ENCODE assay signal across 14 cellular contexts in the genomic region with DNA sequence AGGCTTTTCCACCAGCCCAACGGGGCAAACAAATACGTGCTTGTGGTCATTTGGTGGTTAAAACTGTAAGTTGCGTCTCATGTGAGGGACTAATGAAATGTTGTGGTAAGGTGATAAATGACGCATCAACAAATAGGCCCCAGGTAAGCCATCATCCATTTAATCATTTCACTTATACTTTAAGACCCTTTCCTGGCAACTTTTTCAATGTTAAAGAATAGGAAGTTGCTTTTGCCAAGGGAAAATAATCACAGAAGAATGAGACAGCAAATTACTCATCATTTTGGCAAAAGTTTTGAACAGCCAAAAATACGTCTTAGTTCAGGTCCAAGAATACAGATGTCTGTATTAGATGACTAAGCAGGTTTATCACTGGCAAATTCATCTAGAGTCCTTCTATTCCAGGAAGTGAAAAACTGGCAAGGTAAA.
A peak's percentile ranks its signal among the peaks of the same experiment; 100 is the strongest.
DNase-seq lines count a peak whose midpoint lies in the region; ATAC-seq and TF ChIP-seq lines count a peak whose summit lies in the region.
"Had no signal": no experiment of that assay in that cellular context is flagged by ENCODE, and none has a peak within 500 bp of the region (broad histone marks: within the 10 kb centered on the region; RNA-seq: fewer than 3 reads in every experiment).

No MANE protein-coding gene starts in this region.

- in situ Hi-C loops in G401 (cut with HindIII; ENCODE audit: low sequenced_read_pairs): no loop called here

- no peaks in the 10 kb centered on the region for H3K36me3 ChIP-seq in PC-3 (ENCODE audit: low read depth, low read length)
- H3K36me3 ChIP-seq in effector memory CD4-positive, alpha-beta T cell (ENCODE audit: control insufficient read depth, insufficient read depth, low read length): no peaks in the 10 kb centered on the region
- H3K36me3 ChIP-seq: heart left ventricle, left lung had no signal

- H3K9me3 ChIP-seq in PC-3 (ENCODE audit: low read length): no peaks in the 10 kb centered on the region
- no peaks in the 10 kb centered on the region for H3K9me3 ChIP-seq in effector memory CD4-positive, alpha-beta T cell (ENCODE audit: control insufficient read depth, low read length)
- H3K9me3 ChIP-seq: heart left ventricle, left lung had no signal

- peak overlapping the region; percentile 46; the same call in 1 of the 2 replicates for H3K9ac ChIP-seq in PC-3 (ENCODE audit: low read length)

- H3K79me2 ChIP-seq in PC-3 (ENCODE audit: low read length): no peaks in the 10 kb centered on the region

- CTCF ChIA-PET in PC-3 (lab: Charles Lee): no interaction called here

- H3F3A ChIP-seq in PC-3 (ENCODE audit: low read length, unreplicated experiment): peaks cover 5% of the 10 kb centered on the region

- no peaks in the 10 kb centered on the region for H4K20me1 ChIP-seq in PC-3 (ENCODE audit: low read length)

- H3K27ac ChIP-seq in PC-3 (ENCODE audit: low read length): peak overlapping the region; percentile 98
- H3K27ac ChIP-seq in effector memory CD4-positive, alpha-beta T cell (ENCODE audit: insufficient read depth, low read length, poor library complexity, severe bottlenecking): no peak overlapping the region
- H3K27ac ChIP-seq: heart left ventricle, left lung had no signal

- BruUV-seq in PC-3 (replicated peaks; lab: Mats Ljungman, UMichigan): no TSS peak

- no peak overlapping the region for H2AFZ ChIP-seq in PC-3 (ENCODE audit: low read length)

- H3K4me3 ChIP-seq in PC-3 (ENCODE audit: low read length) (no peak overlapping the region; the same call in 1 of the 2 replicates), epithelial cell of esophagus (ENCODE audit: low read length) (no peak overlapping the region)
- H3K4me3 ChIP-seq in effector memory CD4-positive, alpha-beta T cell (ENCODE audit: insufficient read depth, low read depth, low read length, poor library complexity, severe bottlenecking): no peak overlapping the region
- H3K4me3 ChIP-seq: heart left ventricle, left lung had no signal

- H3K4me1 ChIP-seq in PC-3 (ENCODE audit: insufficient read depth, low read length): peaks cover 23% of the 10 kb centered on the region
- H3K4me1 ChIP-seq in effector memory CD4-positive, alpha-beta T cell (ENCODE audit: control insufficient read depth, insufficient read depth, low read length, poor library complexity, severe bottlenecking): no peaks in the 10 kb centered on the region
- H3K4me1 ChIP-seq: heart left ventricle, left lung had no signal

- peak; percentile 84 for ATAC-seq in PC-3
- ATAC-seq: heart left ventricle; left lung; natural killer cell treated with Interleukin-12 subunit alpha and Interleukin-12 subunit beta and Interleukin-15 and Interleukin-18, amount 100 ng/mL, for 72 hours; Panc1; right cardiac atrium had no signal

- DNase-seq in GM03348 (ENCODE audit: low spot score): peak; percentile 16
- peak; percentile 93 for DNase-seq in PC-3
- peak; percentile 81 for DNase-seq in epithelial cell of esophagus (ENCODE audit: low read depth)
- DNase-seq in renal cortical epithelial cell (ENCODE audit: low read depth): peak; percentile 32
- DNase-seq in NAMALWA (ENCODE audit: low spot score): no peak
- DNase-seq in effector memory CD4-positive, alpha-beta T cell: no peak
- no peak for DNase-seq in G401 (ENCODE audit: low spot score)
- DNase-seq: activated CD4-positive, alpha-beta T cell treated with anti-CD3 and anti-CD28 coated beads, Interleukin-2, amount 10 ng/mL, durations not matched to agents 7 days and 5 days; heart left ventricle; left lung; right cardiac atrium; stimulated activated naive CD4-positive, alpha-beta T cell treated with Interleukin-2 at 50 U/mL for 16 hours had no signal

- TF ChIP-seq CTCF in PC-3 (conservative IDR thresholded peaks at IDR 0.05; ENCODE audit: low read depth, low read length) (no peak), epithelial cell of esophagus (IDR thresholded peaks at IDR 0.05; ENCODE audit: insufficient read depth, low read depth, low read length, missing control alignments) (no peak)

- intact Hi-C loops in PC-3 (cut with micrococcal nuclease): loop anchor here (2.0 to 5.0 kb wide), 3 partner anchors 103 to 395 kb away; no protein-coding TSS in a partner anchor

- peak overlapping the region; percentile 72 for H3K4me2 ChIP-seq in PC-3 (ENCODE audit: low read length)

- POLR2A ChIA-PET in PC-3 (lab: Charles Lee; ENCODE audit: unreplicated experiment): no interaction called here

- no peaks in the 10 kb centered on the region for H3K9me2 ChIP-seq in PC-3 (replicated peaks; ENCODE audit: low read length)

- H3K27me3 ChIP-seq in PC-3 (ENCODE audit: low read length): no peaks in the 10 kb centered on the region
- H3K27me3 ChIP-seq in effector memory CD4-positive, alpha-beta T cell (replicated peaks; ENCODE audit: control insufficient read depth, insufficient read depth, low read length, poor library complexity, severe bottlenecking): no peaks in the 10 kb centered on the region
- H3K27me3 ChIP-seq: heart left ventricle, left lung had no signal

Comparison
In these comparisons a context has a peak if more than half of its experiments do, and no peak if none do; other contexts are left out.
1. DNase-seq: peak in GM03348 (single experiment), PC-3 (single experiment), epithelial cell of esophagus (single experiment) and renal cortical epithelial cell (single experiment); none in NAMALWA (single experiment), effector memory CD4-positive, alpha-beta T cell (0 of 3) and G401 (single experiment).